1 cellular context compared by ENCODE assay signal in genomic region chr7:22808140-22808539, GRCh38.
TF ChIP-seq lines count a peak whose summit lies in the region.

No MANE protein-coding gene starts in this region.

TF ChIP-seq in K562, 482 proteins besides CTCF, POLR2A, EP300 and RAD21 (continued from another document):
- no peak for TF ChIP-seq MITF (IDR thresholded peaks at IDR 0.05)
- TF ChIP-seq ASH1L (IDR thresholded peaks at IDR 0.05; ENCODE audit: borderline replicate concordance, low read depth, partially characterized antibody) = no peak
- no peak for TF ChIP-seq SMARCA5 (IDR thresholded peaks at IDR 0.05)
- no peak for TF ChIP-seq SPI1 (IDR thresholded peaks at IDR 0.05; ENCODE audit: borderline replicate concordance, low read depth, low read length)
- TF ChIP-seq ATF4 (CRISPR knock-in tag; IDR thresholded peaks at IDR 0.05) = no peak
- TF ChIP-seq CBX5 (IDR thresholded peaks at IDR 0.05; ENCODE audit: borderline replicate concordance, low read depth) = no peak
- TF ChIP-seq ZNF280A (IDR thresholded peaks at IDR 0.05; ENCODE audit: low read depth, partially characterized antibody) = no peak
- TF ChIP-seq HDAC3 (IDR thresholded peaks at IDR 0.05; ENCODE audit: borderline replicate concordance, partially characterized antibody) = no peak
- TF ChIP-seq MCM5 (IDR thresholded peaks at IDR 0.05; ENCODE audit: low read depth) = no peak
- no peak for TF ChIP-seq ETS1 (conservative IDR thresholded peaks at IDR 0.05; ENCODE audit: control insufficient read depth, low read depth, low read length)
- no peak for TF ChIP-seq ID3 (CRISPR knock-in tag; IDR thresholded peaks at IDR 0.05)
- TF ChIP-seq ID3 (tag; IDR thresholded peaks at IDR 0.05) = no peak
- TF ChIP-seq ELF2 (CRISPR knock-in tag; IDR thresholded peaks at IDR 0.05) = no peak
- no peak for TF ChIP-seq GTF3C2 (IDR thresholded peaks at IDR 0.05; ENCODE audit: borderline replicate concordance, extremely low read depth, insufficient read length)
TF ChIP-seq in K562: peak in this region for 0.
